Comparison of ENCODE assay signal across 8 cellular contexts in the genomic region with DNA sequence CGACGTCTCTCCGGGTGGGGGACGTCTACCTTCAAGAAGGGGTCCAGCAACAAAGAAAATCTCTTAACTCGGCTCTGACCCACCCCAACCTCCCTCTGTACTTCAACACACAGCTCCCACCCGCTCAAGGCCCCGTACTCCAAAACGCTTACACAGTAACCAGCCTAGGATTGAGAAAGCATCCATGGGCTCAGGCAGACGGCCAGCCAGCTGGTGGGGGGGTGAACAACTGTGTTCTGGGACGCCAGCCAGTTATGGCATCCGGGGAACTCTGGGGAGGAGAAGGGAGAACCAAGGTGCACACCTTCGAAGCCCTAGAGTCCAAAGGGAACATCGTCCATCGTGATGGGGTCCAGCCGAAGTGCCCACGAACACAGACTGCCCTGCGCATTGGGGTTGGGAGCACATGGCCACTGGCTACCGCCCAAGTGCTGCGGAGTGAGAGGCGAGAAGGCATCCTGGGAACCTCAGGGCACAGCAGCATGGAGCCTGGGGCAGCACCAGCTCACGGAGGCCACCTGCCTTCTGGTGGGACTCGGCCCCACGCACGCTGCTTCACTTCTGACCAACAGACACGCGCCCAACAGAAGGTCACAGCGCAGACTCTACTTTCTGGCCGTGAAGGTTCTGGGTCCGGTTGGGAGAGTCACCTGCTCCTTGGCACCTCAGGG. TPM values are rescaled to one million over a fixed set of nuclear protein-coding genes. Genes with fewer than 3 reads are reported as not detected.
DNase-seq lines count a peak whose midpoint lies in the region; ATAC-seq and TF ChIP-seq lines count a peak whose summit lies in the region.
"Had no signal": no experiment of that assay in that cellular context is flagged by ENCODE, and none has a peak within 500 bp of the region (broad histone marks: within the 10 kb centered on the region; RNA-seq: fewer than 3 reads in every experiment).

No MANE protein-coding gene starts in this region.

- no peak overlapping the region for H4K91ac ChIP-seq in IMR-90 (ENCODE audit: insufficient read depth, low read depth, low read length)

- TF ChIP-seq RAD21 in IMR-90 (IDR thresholded peaks at IDR 0.05; ENCODE audit: low read length): peak; percentile 11; the same call in 1 of the 2 replicates

- TF ChIP-seq CTCF in IMR-90 (conservative IDR thresholded peaks at IDR 0.05; ENCODE audit: low read depth, low read length) (no peak), body of pancreas (IDR thresholded peaks at IDR 0.05) (no peak), thoracic aorta (IDR thresholded peaks at IDR 0.05) (no peak)

- peak; percentile 58; the same call in 1 of the 2 replicates for TF ChIP-seq POLR2A in IMR-90 (IDR thresholded peaks at IDR 0.05; ENCODE audit: low read depth, low read length)
- TF ChIP-seq POLR2A in body of pancreas (IDR thresholded peaks at IDR 0.05): no peak

- H3K9me3 ChIP-seq in IMR-90 (ENCODE audit: control insufficient read depth, insufficient read depth, low read length) (no peaks in the 10 kb centered on the region), body of pancreas (no peaks in the 10 kb centered on the region), thoracic aorta (no peaks in the 10 kb centered on the region)

- no peak overlapping the region for H4K5ac ChIP-seq in IMR-90 (ENCODE audit: low read depth, low read length)

- peaks cover 15 to 89% of the 10 kb centered on the region in 2 experiments; a peak in 3 of 4 replicates for H3K79me1 ChIP-seq in IMR-90 (ENCODE audit: low read depth in 1 of 2, low read length in 2 of 2)

- dilution Hi-C loops in IMR-90 (cut with HindIII; ENCODE audit: low sequenced_read_pairs, unreplicated experiment): no loop called here

- H3K27ac ChIP-seq in IMR-90 (ENCODE audit: insufficient read depth, low read length) (peak overlapping the region; percentile 4; the same call in 1 of the 2 replicates), body of pancreas (peak overlapping the region; percentile 52 to 74 (median 62)), thoracic aorta (peak overlapping the region in 1 of 2 donors; percentile 81)

- H3K27me3 ChIP-seq in IMR-90 (ENCODE audit: control insufficient read depth, insufficient read depth, low read length) (no peaks in the 10 kb centered on the region), body of pancreas (no peaks in the 10 kb centered on the region), thoracic aorta (replicated peaks; ENCODE audit: insufficient read depth) (no peaks in the 10 kb centered on the region)

- no peak overlapping the region for H3K56ac ChIP-seq in IMR-90 (ENCODE audit: extremely low read depth, insufficient read depth, low read length)

- no peak overlapping the region for H3K4ac ChIP-seq in IMR-90 (ENCODE audit: low read depth, low read length)

- H3K14ac ChIP-seq in IMR-90 (replicated peaks; ENCODE audit: low read depth, low read length): no peak overlapping the region

- H3K4me2 ChIP-seq in IMR-90 (ENCODE audit: low read depth, low read length): no peak overlapping the region; the same call in 1 of the 2 replicates

- CTCF ChIA-PET in IMR-90 (lab: Yijun Ruan, JAX): interaction anchor here (0.7 kb wide), 1 partner anchor 102 kb away, joined by 3 read pairs; no protein-coding TSS in a partner anchor

- peak overlapping the region; percentile 31; the same call in 1 of the 2 replicates for H2AK5ac ChIP-seq in IMR-90 (ENCODE audit: low read depth, low read length)

- WGBS in IMR-90 (ENCODE audit: extremely low coverage in 2 of 2, insufficient read length in 1 of 2), 2 experiments: 67% methylated on average over 19 of the region's 29 CpGs; no CpG with 5 or more reads in 1 of the 2 experiments
- 18 to 47% methylated on average over 9 to 29 of the region's 29 CpGs for WGBS in body of pancreas, 2 donors

- peaks cover 76% of the 10 kb centered on the region for H3K36me3 ChIP-seq in IMR-90 (ENCODE audit: control insufficient read depth, insufficient read depth, low read length)
- peaks cover 12 to 34% of the 10 kb centered on the region in 2 donors for H3K36me3 ChIP-seq in body of pancreas (replicated peaks in 1 of 2; ENCODE audit: insufficient read depth in 1 of 2, low read depth in 2 of 2)
- H3K36me3 ChIP-seq in thoracic aorta: peaks cover 40% of the 10 kb centered on the region

- peak overlapping the region; percentile 70 for H2AK9ac ChIP-seq in IMR-90 (replicated peaks; ENCODE audit: low read depth, low read length, poor library complexity)

- peak overlapping the region; percentile 54 for H2AFZ ChIP-seq in IMR-90 (replicated peaks; ENCODE audit: low read length, poor library complexity)

- no peak overlapping the region for H3K23ac ChIP-seq in IMR-90 (ENCODE audit: low read depth, low read length)

- no peak overlapping the region for H3K4me3 ChIP-seq in IMR-90 (ENCODE audit: insufficient read depth, low read depth, low read length)
- H3K4me3 ChIP-seq in body of pancreas: no peak overlapping the region
- no peak overlapping the region for H3K4me3 ChIP-seq in thoracic aorta

- H3K18ac ChIP-seq in IMR-90 (ENCODE audit: low read depth, low read length): no peak overlapping the region

- H3K4me1 ChIP-seq in IMR-90 (ENCODE audit: control insufficient read depth, insufficient read depth, low read length) (peaks cover 39% of the 10 kb centered on the region), body of pancreas (peaks cover 54% of the 10 kb centered on the region), thoracic aorta (ENCODE audit: control insufficient read depth in 1 of 2, low read depth in 2 of 2) (peaks cover 50 to 67% of the 10 kb centered on the region in 2 donors)

- DNase-seq in IMR-90 (peak; percentile 83), body of pancreas (peak; percentile 86 to 93 (median 90)), kidney glomerular epithelial cell (lab: John Stamatoyannopoulos, UW) (peak; percentile 39), thoracic aorta (ENCODE audit: low spot score) (no peak), DMS114 treated with DMSO at 0.1 percent for 48 hours (lab: John Stamatoyannopoulos, UW; ENCODE audit: unreplicated experiment) (no peak)
- DNase-seq: activated T-cell treated with anti-CD3 and anti-CD28 coated beads, Interleukin-2, amount 50 U/mL, for 72 hours had no signal

- POLR2A ChIA-PET in IMR-90 (lab: Charles Lee; ENCODE audit: unreplicated experiment): interaction anchor here (0.9 kb wide), 1 partner anchor 84 kb away, joined by 4 read pairs; no protein-coding TSS in a partner anchor

- no peak overlapping the region for H3K9ac ChIP-seq in IMR-90 (ENCODE audit: low read depth, low read length)

- intact Hi-C loops in IMR-90 (cut with micrococcal nuclease) (loop anchor here (5.0 kb wide), 3 partner anchors 36 to 169 kb away; no protein-coding TSS in a partner anchor), body of pancreas (cut with DNase I) (no loop called here)

- H2BK5ac ChIP-seq in IMR-90 (ENCODE audit: low read depth, low read length, poor library complexity, severe bottlenecking): no peak overlapping the region

- peaks cover 5% of the 10 kb centered on the region; the same call in 1 of the 2 replicates for H3K9me1 ChIP-seq in IMR-90 (ENCODE audit: insufficient read depth, low read length)

- no peak overlapping the region for H2BK20ac ChIP-seq in IMR-90 (ENCODE audit: low read depth, low read length)

- in situ Hi-C loops in IMR-90 (cut with MboI; ENCODE audit: low sequenced_read_pairs): no loop called here

- ATAC-seq in IMR-90 (ENCODE audit: low read depth): peak; percentile 8
- peak; percentile 76 for ATAC-seq in body of pancreas
- ATAC-seq in thoracic aorta (ENCODE audit: insufficient number of reproducible peaks, low FRiP score, low read depth): peak; percentile 15
- no peak for ATAC-seq in HG03095 (IDR thresholded peaks at IDR 0.05; ENCODE audit: unreplicated experiment)
- ATAC-seq in HG03378 (IDR thresholded peaks at IDR 0.05; ENCODE audit: unreplicated experiment): no peak
- ATAC-seq: activated T-cell treated with anti-CD3 and anti-CD28 coated beads, Interleukin-2, amount 50 U/mL, for 72 hours had no signal

- H4K8ac ChIP-seq in IMR-90 (ENCODE audit: low read depth in 2 of 2, low read length in 2 of 2): no peak overlapping the region

- no peak overlapping the region for H2BK15ac ChIP-seq in IMR-90 (ENCODE audit: low read depth, low read length)

- H2BK120ac ChIP-seq in IMR-90 (ENCODE audit: low read depth, low read length): no peak overlapping the region

- no TSS peak for BruUV-seq in IMR-90 (replicated peaks; lab: Mats Ljungman, UMichigan)

- H4K20me1 ChIP-seq in IMR-90 (ENCODE audit: insufficient read depth, low read length): peaks cover 100% of the 10 kb centered on the region

TF ChIP-seq in IMR-90, 13 proteins besides CTCF, POLR2A, EP300 and RAD21 (continues in another document):
- no peak for TF ChIP-seq MAFK (IDR thresholded peaks at IDR 0.05; ENCODE audit: low read depth, low read length)
- no peak for TF ChIP-seq CHD1 (IDR thresholded peaks at IDR 0.05; ENCODE audit: low read depth, low read length)
- no peak for TF ChIP-seq FOS (IDR thresholded peaks at IDR 0.05; ENCODE audit: low read depth, low read length)
- peak; percentile 63 for TF ChIP-seq CEBPB (IDR thresholded peaks at IDR 0.05; ENCODE audit: low read depth, low read length)
- no peak for TF ChIP-seq NFE2L2 (IDR thresholded peaks at IDR 0.05; ENCODE audit: low read depth, low read length)
- TF ChIP-seq SMC3 (IDR thresholded peaks at IDR 0.05; ENCODE audit: low read depth, low read length): no peak
- TF ChIP-seq MXI1 (IDR thresholded peaks at IDR 0.05; ENCODE audit: borderline replicate concordance, low read depth, low read length): no peak
- no peak for TF ChIP-seq RCOR1 (IDR thresholded peaks at IDR 0.05; ENCODE audit: insufficient replicate concordance, low read length)
- no peak for TF ChIP-seq BHLHE40 (IDR thresholded peaks at IDR 0.05; ENCODE audit: low read depth, low read length)
- no peak for TF ChIP-seq RFX5 (IDR thresholded peaks at IDR 0.05; ENCODE audit: low read depth, low read length)

RNA-seq across cellular contexts. Expression of a gene that starts 14.3 kb away (rescaled TPM):
- total RNA-seq in IMR-90 (2012; rRNA removed) (49.1 and 49.7 TPM in 2 replicates), body of pancreas (1 to 10 TPM; 2.0 to 5.4 TPM), thoracic aorta (100 to 1,000 TPM in 1 of 2 donors, 10 to 100 TPM in 1; 76.0 to 113 TPM)
- polyA plus RNA-seq in IMR-90 (2012; rRNA removed): 181 and 204 TPM in 2 replicates
- polyA plus RNA-seq in IMR-90 (2012; cell fraction: cytosol; rRNA removed): 128 and 499 TPM in 2 replicates
- 77.3 and 325 TPM in 2 replicates for polyA plus RNA-seq in IMR-90 (2012; cell fraction: nucleus; rRNA removed; ENCODE audit: low replicate concordance)

RNA-seq across cellular contexts. Expression of a gene that starts 30.4 kb away (rescaled TPM):
- 38.3 and 47.1 TPM in 2 replicates for total RNA-seq in IMR-90 (2012; rRNA removed)
- polyA plus RNA-seq in IMR-90 (2012; rRNA removed): 144 and 186 TPM in 2 replicates
- polyA plus RNA-seq in IMR-90 (2012; cell fraction: cytosol; rRNA removed): 131 and 159 TPM in 2 replicates
- polyA plus RNA-seq in IMR-90 (2012; cell fraction: nucleus; rRNA removed; ENCODE audit: low replicate concordance): 373 and 817 TPM in 2 replicates
- 100 to 1,000 TPM in 1 of 2 donors, 10 to 100 TPM in 1; 37.6 to 116 TPM for total RNA-seq in body of pancreas
- 10 to 100 TPM; 69.5 to 71.9 TPM for total RNA-seq in thoracic aorta

RNA-seq across cellular contexts. Expression of a gene that starts 30.5 kb away (rescaled TPM):
- total RNA-seq in IMR-90 (2012; rRNA removed) (6.9 and 7.3 TPM in 2 replicates), body of pancreas (10 to 100 TPM; 24.1 to 60.3 TPM), thoracic aorta (10 to 100 TPM; 19.4 to 58.1 TPM)
- 31.3 and 32.4 TPM in 2 replicates for polyA plus RNA-seq in IMR-90 (2012; rRNA removed)
- polyA plus RNA-seq in IMR-90 (2012; cell fraction: cytosol; rRNA removed): 5.1 and 6.2 TPM in 2 replicates
- 259 and 322 TPM in 2 replicates for polyA plus RNA-seq in IMR-90 (2012; cell fraction: nucleus; rRNA removed; ENCODE audit: low replicate concordance)

Comparison
In these comparisons a context has a peak if more than half of its experiments do, and no peak if none do; other contexts are left out.
1. ATAC-seq: peak in IMR-90 (single experiment), body of pancreas (single experiment) and thoracic aorta (single experiment); none in HG03095 (single experiment) and HG03378 (single experiment).
2. DNase-seq: peak in IMR-90 (single experiment), body of pancreas (4 of 4) and kidney glomerular epithelial cell (single experiment); none in thoracic aorta (single experiment) and DMS114 treated with DMSO at 0.1 percent for 48 hours (single experiment).